ENCODE assay signal across 21 cellular contexts in the genomic region with DNA sequence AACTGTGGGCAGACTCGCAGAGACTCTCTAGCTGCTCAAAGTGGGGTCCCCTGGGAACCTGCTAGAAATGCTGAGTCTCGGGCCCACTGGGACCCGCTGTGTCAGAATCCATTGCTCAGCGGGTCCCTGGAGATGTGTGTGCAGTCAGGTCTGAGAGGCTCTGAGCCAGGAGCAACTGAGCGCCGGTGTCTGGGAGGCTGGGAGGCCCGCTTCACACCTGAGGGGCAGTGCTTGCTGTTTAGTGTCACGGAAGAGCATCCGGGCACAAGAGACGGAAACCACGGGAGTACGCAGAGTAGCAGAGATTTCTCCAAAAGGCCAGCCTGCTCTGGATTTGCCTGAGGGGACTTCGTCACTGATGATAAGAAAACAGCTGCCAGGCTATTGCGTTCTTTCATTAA.
DNase-seq lines count a peak whose midpoint lies in the region; FAIRE-seq and TF ChIP-seq lines count a peak whose summit lies in the region.
"Had no signal": no experiment of that assay in that cellular context is flagged by ENCODE, and none has a peak within 500 bp of the region (broad histone marks: within the 10 kb centered on the region; RNA-seq: fewer than 3 reads in every experiment).

No MANE protein-coding gene starts in this region.

- 41 to 89% (median 64%) methylated on average over 14 of the region's 14 CpGs for WGBS in small intestine, 3 donors

- no peak for FAIRE-seq in small intestine (lab: Jason Lieb, UNC)
- FAIRE-seq: H1, RCC 7860 had no signal

- H3K27me3 ChIP-seq in left ventricle myocardium inferior (ENCODE audit: low read depth), result peaks cover 25% of the 10 kb centered on the region
- no peaks in the 10 kb centered on the region for H3K27me3 ChIP-seq in small intestine (ENCODE audit: control insufficient read depth in 2 of 2, insufficient read depth in 2 of 2, low read length in 2 of 2)

- no peak for TF ChIP-seq CTCF in left ventricle myocardium inferior (IDR thresholded peaks at IDR 0.05; ENCODE audit: borderline replicate concordance)

- H3K4me3 ChIP-seq in left ventricle myocardium inferior (no peak overlapping the region), small intestine (ENCODE audit: low read depth in 1 of 2, low read length in 2 of 2) (no peak overlapping the region)
- H3K4me3 ChIP-seq: SK-N-MC had no signal

- H3K9me3 Mint-ChIP-seq in activated T-helper 1 cell treated with anti-CD3 and anti-CD28 coated beads, Interleukin-12 subunit alpha, Interleukin-12 subunit beta, Interleukin-2, Interleukin-4 antibody, amounts not matched to agents 30 ng/mL and 10 ng/mL and 1 ng/mL, durations not matched to agents 14 hours and 24 hours and 36 hours, result no peaks in the 10 kb centered on the region

- no peak overlapping the region for H3K27ac ChIP-seq in left ventricle myocardium inferior (replicated peaks)
- H3K27ac ChIP-seq in small intestine (ENCODE audit: low read depth in 1 of 2, low read length in 1 of 2), result no peak overlapping the region
- H3K27ac ChIP-seq: SK-N-MC had no signal

- no peaks in the 10 kb centered on the region for H3K4me1 Mint-ChIP-seq in activated T-helper 1 cell treated with anti-CD3 and anti-CD28 coated beads, Interleukin-12 subunit alpha, Interleukin-12 subunit beta, Interleukin-2, Interleukin-4 antibody, amounts not matched to agents 30 ng/mL and 10 ng/mL and 1 ng/mL, durations not matched to agents 14 hours and 24 hours and 36 hours (ENCODE audit: low read depth)

- H3K36me3 ChIP-seq in left ventricle myocardium inferior, result no peaks in the 10 kb centered on the region
- no peaks in the 10 kb centered on the region for H3K36me3 ChIP-seq in small intestine (ENCODE audit: control insufficient read depth in 2 of 2, insufficient read depth in 2 of 2, low read length in 2 of 2)

- H3K36me3 Mint-ChIP-seq in activated T-helper 1 cell treated with anti-CD3 and anti-CD28 coated beads, Interleukin-12 subunit alpha, Interleukin-12 subunit beta, Interleukin-2, Interleukin-4 antibody, amounts not matched to agents 30 ng/mL and 10 ng/mL and 1 ng/mL, durations not matched to agents 14 hours and 24 hours and 36 hours (ENCODE audit: low read depth), result no peaks in the 10 kb centered on the region
- H3K36me3 Mint-ChIP-seq: CD14-positive monocyte had no signal

- H3K4me3 Mint-ChIP-seq in activated T-helper 1 cell treated with anti-CD3 and anti-CD28 coated beads, Interleukin-12 subunit alpha, Interleukin-12 subunit beta, Interleukin-2, Interleukin-4 antibody, amounts not matched to agents 30 ng/mL and 10 ng/mL and 1 ng/mL, durations not matched to agents 14 hours and 24 hours and 36 hours, result no peak overlapping the region
- H3K4me3 Mint-ChIP-seq: CD14-positive monocyte had no signal

- intact Hi-C loops in cardiac septum (cut with DNase I), result no loop called here
- intact Hi-C loops in left ventricle myocardium inferior (cut with micrococcal nuclease), result no loop called here
- intact Hi-C loops in activated T-helper 1 cell treated with anti-CD3 and anti-CD28 coated beads, Interleukin-12 subunit alpha, Interleukin-12 subunit beta, Interleukin-2, Interleukin-4 antibody, amounts not matched to agents 30 ng/mL and 10 ng/mL and 1 ng/mL, durations not matched to agents 14 hours and 24 hours and 36 hours (cut with micrococcal nuclease), result no loop called here

- H3K27me3 Mint-ChIP-seq in activated T-helper 1 cell treated with anti-CD3 and anti-CD28 coated beads, Interleukin-12 subunit alpha, Interleukin-12 subunit beta, Interleukin-2, Interleukin-4 antibody, amounts not matched to agents 30 ng/mL and 10 ng/mL and 1 ng/mL, durations not matched to agents 14 hours and 24 hours and 36 hours (ENCODE audit: insufficient read depth), result no peaks in the 10 kb centered on the region

- H3K27ac Mint-ChIP-seq in activated T-helper 1 cell treated with anti-CD3 and anti-CD28 coated beads, Interleukin-12 subunit alpha, Interleukin-12 subunit beta, Interleukin-2, Interleukin-4 antibody, amounts not matched to agents 30 ng/mL and 10 ng/mL and 1 ng/mL, durations not matched to agents 14 hours and 24 hours and 36 hours, result no peak overlapping the region
- H3K27ac Mint-ChIP-seq: CD14-positive monocyte had no signal

- H3K4me1 ChIP-seq in left ventricle myocardium inferior (no peaks in the 10 kb centered on the region), small intestine (ENCODE audit: control insufficient read depth in 2 of 2, insufficient read depth in 1 of 2, low read depth in 1 of 2, low read length in 1 of 2) (no peaks in the 10 kb centered on the region)

- peak; percentile 65 for DNase-seq in cardiac septum (ENCODE audit: low spot score)
- no peak for DNase-seq in left ventricle myocardium inferior
- DNase-seq in islet precursor cell, result peak; percentile 45
- DNase-seq in small intestine, result peak; percentile 46
- no peak for DNase-seq in NAMALWA (ENCODE audit: low spot score)
- DNase-seq in activated T-helper 1 cell treated with anti-CD3 and anti-CD28 coated beads, Interleukin-12 subunit alpha, Interleukin-12 subunit beta, Interleukin-2, Interleukin-4 antibody, amounts not matched to agents 30 ng/mL and 10 ng/mL and 1 ng/mL, durations not matched to agents 14 hours and 24 hours and 36 hours (ENCODE audit: low spot score), result no peak
- DNase-seq in activated CD4-positive, alpha-beta T cell treated with anti-CD3 and anti-CD28 coated beads, Interleukin-2, amount 50 U/mL, for 1 hour, result no peak
- DNase-seq: 8988T, EL, GF-D8, KBM-7, NCI-H1105 treated with DMSO at 0.1 percent for 48 hours, NCI-H2029 treated with DMSO at 0.1 percent for 48 hours, NCI-H2171, NCI-H345, NCI-H524 treated with DMSO at 0.1 percent for 48 hours, Right ventricle myocardium superior had no signal

- H3K9me3 ChIP-seq in left ventricle myocardium inferior (replicated peaks) (no peaks in the 10 kb centered on the region), small intestine (ENCODE audit: control insufficient read depth, low read depth) (no peaks in the 10 kb centered on the region)

Comparison
In these comparisons a context has a peak if more than half of its experiments do, and no peak if none do; other contexts are left out.
1. DNase-seq: peak in cardiac septum (single experiment), islet precursor cell (single experiment) and small intestine (single experiment); none in left ventricle myocardium inferior (single experiment), NAMALWA (single experiment), activated T-helper 1 cell treated with anti-CD3 and anti-CD28 coated beads, Interleukin-12 subunit alpha, Interleukin-12 subunit beta, Interleukin-2, Interleukin-4 antibody, amounts not matched to agents 30 ng/mL and 10 ng/mL and 1 ng/mL, durations not matched to agents 14 hours and 24 hours and 36 hours (single experiment) and activated CD4-positive, alpha-beta T cell treated with anti-CD3 and anti-CD28 coated beads, Interleukin-2, amount 50 U/mL, for 1 hour (single experiment).